ENCODE assay signal across 8 cellular contexts in genomic region chr5:115545065-115545882, GRCh38. TPM values are rescaled to one million over a fixed set of nuclear protein-coding genes. Genes with fewer than 3 reads are reported as not detected.
A peak's percentile ranks its signal among the peaks of the same experiment; 100 is the strongest.
DNase-seq lines count a peak whose midpoint lies in the region; ATAC-seq and TF ChIP-seq lines count a peak whose summit lies in the region.

No MANE protein-coding gene starts in this region.

- peak overlapping the region; percentile 72 for H3K27ac ChIP-seq in foreskin keratinocyte

- TF ChIP-seq CTCF in foreskin keratinocyte (conservative IDR thresholded peaks at IDR 0.05) = no peak

- DNase-seq in activated T-cell treated with anti-CD3 and anti-CD28 coated beads, Interleukin-2, amount 50 U/mL, for 4 hours = no peak
- DNase-seq in activated T-cell treated with anti-CD3 and anti-CD28 coated beads for 4 hours (no peak), T-cell (peak in 3 of 34 experiments; percentile 8 to 13 (median 10)), foreskin keratinocyte (no peak), GOT3 (lab: John Stamatoyannopoulos, UW) (no peak), SIG-M5 treated with dmso at 0.1 percent for 504 hours (lab: John Stamatoyannopoulos, UW; ENCODE audit: unreplicated experiment) (no peak)
- DNase-seq in stimulated activated naive CD8-positive, alpha-beta T cell treated with anti-CD3 and anti-CD28 coated beads, Interleukin-15, amount 100 ng/mL, for 72 hours = no peak

- peak overlapping the region; percentile 89 for H3K4me3 Mint-ChIP-seq in activated T-cell treated with anti-CD3 and anti-CD28 coated beads, Interleukin-2, amount 50 U/mL, for 4 hours
- H3K4me3 Mint-ChIP-seq in T-cell = peak overlapping the region; percentile 84 to 98 (median 97)
- H3K4me3 Mint-ChIP-seq in stimulated activated naive CD8-positive, alpha-beta T cell treated with anti-CD3 and anti-CD28 coated beads, Interleukin-15, amount 100 ng/mL, for 72 hours = peak overlapping the region; percentile 91 to 99

- no peaks in the 10 kb centered on the region for H3K27me3 Mint-ChIP-seq in activated T-cell treated with anti-CD3 and anti-CD28 coated beads, Interleukin-2, amount 50 U/mL, for 4 hours (ENCODE audit: low read depth)
- no peaks in the 10 kb centered on the region for H3K27me3 Mint-ChIP-seq in T-cell
- peaks cover 3% of the 10 kb centered on the region for H3K27me3 Mint-ChIP-seq in stimulated activated naive CD8-positive, alpha-beta T cell treated with anti-CD3 and anti-CD28 coated beads, Interleukin-15, amount 100 ng/mL, for 72 hours

- no peak for ATAC-seq in activated T-cell treated with anti-CD3 and anti-CD28 coated beads, Interleukin-2, amount 50 U/mL, for 4 hours
- ATAC-seq in T-cell (replicated peaks in 1 of 4) (peak in 1 of 4 experiments; percentile 3), foreskin keratinocyte (peak; percentile 1), HG02642 (IDR thresholded peaks at IDR 0.05; ENCODE audit: poor library complexity, unreplicated experiment) (no peak)
- ATAC-seq in stimulated activated naive CD8-positive, alpha-beta T cell treated with anti-CD3 and anti-CD28 coated beads, Interleukin-15, amount 100 ng/mL, for 72 hours = peak; percentile 4

- no peaks in the 10 kb centered on the region for H3K27me3 ChIP-seq in foreskin keratinocyte

- CTCF ChIA-PET in T-cell (lab: Charles Lee) = interaction anchor here (0.6 to 1.4 kb wide), 5 partner anchors 11 to 283 kb away, joined by 3 to 7 read pairs (median 4); partner anchors contain the start of gene PGGT1B (in 1 of the 2)

- H3K9me3 Mint-ChIP-seq in activated T-cell treated with anti-CD3 and anti-CD28 coated beads, Interleukin-2, amount 50 U/mL, for 4 hours = no peaks in the 10 kb centered on the region
- H3K9me3 Mint-ChIP-seq in T-cell = no peaks in the 10 kb centered on the region
- H3K9me3 Mint-ChIP-seq in stimulated activated naive CD8-positive, alpha-beta T cell treated with anti-CD3 and anti-CD28 coated beads, Interleukin-15, amount 100 ng/mL, for 72 hours = peaks cover 5 to 7% of the 10 kb centered on the region in 2 donors

- peaks cover 41% of the 10 kb centered on the region for H3K4me1 Mint-ChIP-seq in activated T-cell treated with anti-CD3 and anti-CD28 coated beads, Interleukin-2, amount 50 U/mL, for 4 hours (ENCODE audit: low read depth)
- H3K4me1 Mint-ChIP-seq in T-cell = peaks cover 38 to 43% (median 41%) of the 10 kb centered on the region in 3 donors
- H3K4me1 Mint-ChIP-seq in stimulated activated naive CD8-positive, alpha-beta T cell treated with anti-CD3 and anti-CD28 coated beads, Interleukin-15, amount 100 ng/mL, for 72 hours = peaks cover 47% of the 10 kb centered on the region

- H3K27ac Mint-ChIP-seq in T-cell = peak overlapping the region; percentile 98
- peak overlapping the region; percentile 98 to 100 for H3K27ac Mint-ChIP-seq in stimulated activated naive CD8-positive, alpha-beta T cell treated with anti-CD3 and anti-CD28 coated beads, Interleukin-15, amount 100 ng/mL, for 72 hours

- peaks cover 16% of the 10 kb centered on the region for H3K4me1 ChIP-seq in foreskin keratinocyte

- H3K36me3 Mint-ChIP-seq in activated T-cell treated with anti-CD3 and anti-CD28 coated beads, Interleukin-2, amount 50 U/mL, for 4 hours (ENCODE audit: insufficient read depth) = peaks cover 17% of the 10 kb centered on the region
- H3K36me3 Mint-ChIP-seq in T-cell = peaks cover 21% of the 10 kb centered on the region

- POLR2A ChIA-PET in T-cell (lab: Charles Lee) = interaction anchor here (0.6 to 0.7 kb wide), 4 partner anchors 10 to 381 kb away, joined by 3 to 11 read pairs (median 3); no protein-coding TSS in a partner anchor

RNA-seq across cellular contexts. Expression of gene FEM1C, which starts 0.7 kb away (rescaled TPM):
- 10 to 100 TPM in 1 of 3 donors, 1 to 10 TPM in 2; 9.6 to 10.9 (median 10.0) TPM for total RNA-seq in activated T-cell treated with anti-CD3 and anti-CD28 coated beads, Interleukin-2, amount 50 U/mL, for 4 hours
- 10 to 100 TPM; 14.2 to 30.3 (median 15.3) TPM for total RNA-seq in T-cell
- total RNA-seq in foreskin keratinocyte = 11.0 and 11.8 TPM in 2 replicates
- 2.8 and 3.4 TPM in 2 replicates for polyA plus RNA-seq in foreskin keratinocyte

RNA-seq across cellular contexts. Expression of gene TICAM2, which starts 57.0 kb away (rescaled TPM):
- total RNA-seq in activated T-cell treated with anti-CD3 and anti-CD28 coated beads, Interleukin-2, amount 50 U/mL, for 4 hours = under 1 TPM; 0.18 to 0.82 (median 0.48) TPM
- total RNA-seq in T-cell = 1 to 10 TPM in 2 of 5 donors, under 1 TPM in 3; 0.51 to 1.7 (median 0.82) TPM
- total RNA-seq in foreskin keratinocyte = 1.2 and 1.4 TPM in 2 replicates
- polyA plus RNA-seq in foreskin keratinocyte = 2.0 and 2.5 TPM in 2 replicates

Comparison
In these comparisons a context has a peak if more than half of its experiments do, and no peak if none do; other contexts are left out.
1. ATAC-seq: peak in foreskin keratinocyte (single experiment) and stimulated activated naive CD8-positive, alpha-beta T cell treated with anti-CD3 and anti-CD28 coated beads, Interleukin-15, amount 100 ng/mL, for 72 hours (single experiment); none in activated T-cell treated with anti-CD3 and anti-CD28 coated beads, Interleukin-2, amount 50 U/mL, for 4 hours (0 of 2) and HG02642 (single experiment).
2. Peak in every context shown above with its lines, with median percentiles within 50 percentile points of each other: H3K4me3 Mint-ChIP-seq.